ENCODE assay signal across 8 cellular contexts in genomic region chr10:15106352-15107013, GRCh38. TPM values are rescaled to one million over a fixed set of nuclear protein-coding genes. Genes with fewer than 3 reads are reported as not detected.
DNase-seq lines count a peak whose midpoint lies in the region; ATAC-seq and TF ChIP-seq lines count a peak whose summit lies in the region.

No MANE protein-coding gene starts in this region.

- H3K9ac ChIP-seq in SU-DHL-6 (ENCODE audit: low read length) = no peak overlapping the region

- ATAC-seq in GM21447 (IDR thresholded peaks at IDR 0.05; ENCODE audit: unreplicated experiment) (peak; percentile 85), GM21528 (IDR thresholded peaks at IDR 0.05; ENCODE audit: low FRiP score, unreplicated experiment) (no peak)
- ATAC-seq in activated naive CD4-positive, alpha-beta T cell treated with anti-CD3 and anti-CD28 coated beads, Interleukin-2, amount 50 U/mL, for 72 hours = peak; percentile 94 to 98

- H3K4me2 ChIP-seq in SU-DHL-6 (ENCODE audit: low read depth, low read length, poor library complexity, severe bottlenecking) = no peak overlapping the region

- no peaks in the 10 kb centered on the region for H4K20me1 ChIP-seq in SU-DHL-6 (ENCODE audit: low read depth, low read length)

- H3K9me3 ChIP-seq in SU-DHL-6 (ENCODE audit: insufficient read depth, low read length) (no peaks in the 10 kb centered on the region), cardiac muscle cell (ENCODE audit: low read depth) (no peaks in the 10 kb centered on the region)

- H3K27me3 ChIP-seq in SU-DHL-6 (ENCODE audit: low read length) (no peaks in the 10 kb centered on the region), cardiac muscle cell (no peaks in the 10 kb centered on the region)

- H3K4me1 ChIP-seq in cardiac muscle cell (ENCODE audit: low read depth) = no peaks in the 10 kb centered on the region

- H3K4me3 ChIP-seq in SU-DHL-6 (ENCODE audit: insufficient read depth, low read length, poor library complexity, severe bottlenecking) = no peak overlapping the region
- no peak overlapping the region for H3K4me3 ChIP-seq in cardiac muscle cell

- no peak overlapping the region for H2AFZ ChIP-seq in SU-DHL-6 (ENCODE audit: low read depth, low read length, severe bottlenecking)

- H3K79me2 ChIP-seq in SU-DHL-6 (ENCODE audit: insufficient read depth, low read length) = peaks cover 5% of the 10 kb centered on the region

- H3K36me3 Mint-ChIP-seq in activated naive CD4-positive, alpha-beta T cell treated with anti-CD3 and anti-CD28 coated beads, Interleukin-2, amount 50 U/mL, for 72 hours = peaks cover 0 to 19% of the 10 kb centered on the region in 2 donors

- H3F3A ChIP-seq in SU-DHL-6 (ENCODE audit: insufficient read depth) = peaks cover 14% of the 10 kb centered on the region

- peak overlapping the region in 1 of 2 donors; percentile 88 for H3K27ac Mint-ChIP-seq in activated naive CD4-positive, alpha-beta T cell treated with anti-CD3 and anti-CD28 coated beads, Interleukin-2, amount 50 U/mL, for 72 hours

- H3K9me2 ChIP-seq in SU-DHL-6 (replicated peaks; ENCODE audit: insufficient read depth, low read length) = no peaks in the 10 kb centered on the region

- DNase-seq in DMS153 (lab: John Stamatoyannopoulos, UW) (peak; percentile 5), Kasumi-1 (lab: John Stamatoyannopoulos, UW) (peak; percentile 78 to 89), cardiac muscle cell (ENCODE audit: low read depth in 1 of 2, low spot score in 1 of 2) (peak; percentile 73 to 84), renal cortical epithelial cell (ENCODE audit: low read depth) (peak; percentile 37)
- DNase-seq in activated naive CD4-positive, alpha-beta T cell treated with anti-CD3 and anti-CD28 coated beads, Interleukin-2, amount 50 U/mL, for 72 hours (ENCODE audit: low spot score in 2 of 2) = peak in 1 of 2 donors; percentile 75

- TF ChIP-seq CTCF in SU-DHL-6 (IDR thresholded peaks at IDR 0.05; ENCODE audit: insufficient read depth, low read length, poor library complexity, severe bottlenecking) = peak; percentile 93
- TF ChIP-seq CTCF in cardiac muscle cell (IDR thresholded peaks at IDR 0.05; ENCODE audit: low read depth, low read length) = peak; percentile 94

- H3K9me3 Mint-ChIP-seq in activated naive CD4-positive, alpha-beta T cell treated with anti-CD3 and anti-CD28 coated beads, Interleukin-2, amount 50 U/mL, for 72 hours = no peaks in the 10 kb centered on the region

- H3K27ac ChIP-seq in SU-DHL-6 (ENCODE audit: low read depth, low read length) (no peak overlapping the region), cardiac muscle cell (no peak overlapping the region)

- H3K36me3 ChIP-seq in SU-DHL-6 (ENCODE audit: low read length) = peaks cover 4% of the 10 kb centered on the region; the same call in 1 of the 2 replicates
- H3K36me3 ChIP-seq in cardiac muscle cell = peaks cover 25% of the 10 kb centered on the region

RNA-seq across cellular contexts. Expression of gene RPP38, which starts 9.3 kb away (rescaled TPM):
- 10 to 100 TPM; 15.5 to 17.5 TPM for total RNA-seq in activated naive CD4-positive, alpha-beta T cell treated with anti-CD3 and anti-CD28 coated beads, Interleukin-2, amount 50 U/mL, for 72 hours
- 14.3 and 18.0 TPM in 2 replicates for total RNA-seq in cardiac muscle cell
- 20.0 and 25.2 TPM in 2 replicates for polyA plus RNA-seq in cardiac muscle cell
- total RNA-seq in renal cortical epithelial cell = 15.3 and 19.2 TPM in 2 replicates

RNA-seq across cellular contexts. Expression of gene ACBD7, which starts 17.9 kb away (rescaled TPM):
- 1 to 10 TPM; 2.4 to 3.1 TPM for total RNA-seq in activated naive CD4-positive, alpha-beta T cell treated with anti-CD3 and anti-CD28 coated beads, Interleukin-2, amount 50 U/mL, for 72 hours
- total RNA-seq in cardiac muscle cell (4.2 and 15.4 TPM in 2 replicates), renal cortical epithelial cell (1.3 and 2.4 TPM in 2 replicates)
- polyA plus RNA-seq in cardiac muscle cell = 1.2 and 2.1 TPM in 2 replicates
